In the genomic region with DNA sequence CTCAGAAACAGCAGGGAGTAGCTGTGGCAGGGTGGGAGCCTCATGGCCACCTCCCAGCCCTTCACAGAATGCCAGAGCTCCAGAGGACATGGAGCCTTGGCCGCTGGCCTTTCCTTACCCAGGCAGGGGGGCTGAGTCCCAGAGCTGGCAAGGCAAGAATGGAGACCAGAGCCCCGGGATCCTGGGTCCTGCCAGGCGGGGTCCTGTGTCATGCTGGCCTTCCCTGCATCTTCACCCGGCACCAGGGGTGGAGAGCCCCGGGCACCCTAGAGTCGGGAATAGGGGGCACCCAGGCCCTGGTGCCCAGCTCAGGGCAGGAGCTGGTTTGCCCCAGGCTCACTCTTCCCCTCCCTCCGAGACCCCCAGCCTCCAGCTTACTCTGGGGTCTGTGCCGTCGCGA, we compare ENCODE assay signal across 33 cellular contexts.
"Had no signal": no experiment of that assay in that cellular context is flagged by ENCODE, and none has a peak within 500 bp of the region (broad histone marks: within the 10 kb centered on the region; RNA-seq: fewer than 3 reads in every experiment).

No MANE protein-coding gene starts in this region.

- H3K4me1 Mint-ChIP-seq: activated B cell treated with CpG ODN at 0.5 μM for 24 hours; activated CD8-positive, alpha-beta memory T cell treated with anti-CD3 and anti-CD28 coated beads, Interleukin-2, amount 10 ng/mL, durations not matched to agents 7 days and 5 days; activated naive CD4-positive, alpha-beta T cell treated with anti-CD3 and anti-CD28 coated beads, Interleukin-2, amount 50 U/mL, for 24 hours; activated naive CD8-positive, alpha-beta T cell treated with anti-CD3 and anti-CD28 coated beads for 36 hours; activated naive CD8-positive, alpha-beta T cell treated with anti-CD3 and anti-CD28 coated beads, Interleukin-2, amount 50 U/mL, for 24 hours; T-helper 17 cell had no signal

- H3K4me1 ChIP-seq: adrenal gland, body of pancreas, colonic mucosa, gastroesophageal sphincter had no signal

- DNase-seq: activated B cell treated with CpG ODN at 0.5 μM for 24 hours; activated CD4-positive, alpha-beta T cell treated with anti-CD3 and anti-CD28 coated beads for 48 hours; activated CD4-positive, alpha-beta T cell treated with anti-CD3 and anti-CD28 coated beads, Interleukin-2, amount 50 U/mL, for 1 hour; activated CD4-positive, alpha-beta T cell treated with anti-CD3 and anti-CD28 coated beads, Interleukin-2, amount 50 U/mL, for 48 hours; activated CD8-positive, alpha-beta memory T cell treated with anti-CD3 and anti-CD28 coated beads, Interleukin-2, amount 10 ng/mL, durations not matched to agents 7 days and 5 days; activated CD8-positive, alpha-beta memory T cell treated with anti-CD3 and anti-CD28 coated beads, Interleukin-2, amount 50 U/mL, for 4 hours; activated CD8-positive, alpha-beta T cell treated with anti-CD3 and anti-CD28 coated beads, Interleukin-2, amount 10 ng/mL, durations not matched to agents 7 days and 5 days; activated effector memory CD4-positive, alpha-beta T cell treated with anti-CD3 and anti-CD28 coated beads, Interleukin-2, amount 50 U/mL, for 16 hours; activated naive CD4-positive, alpha-beta T cell treated with anti-CD3 and anti-CD28 coated beads for 36 hours; activated naive CD8-positive, alpha-beta T cell treated with anti-CD3 and anti-CD28 coated beads for 36 hours; activated naive CD8-positive, alpha-beta T cell treated with anti-CD3 and anti-CD28 coated beads, Interleukin-2, amount 50 U/mL, for 24 hours; activated T-cell treated with anti-CD3 and anti-CD28 coated beads, Interleukin-2, amount 50 U/mL, for 1 hour; activated T-cell treated with anti-CD3 and anti-CD28 coated beads, Interleukin-2, amount 50 U/mL, for 48 hours; adrenal gland; amygdala; aorta; body of pancreas; caudate nucleus; colonic mucosa; effector CD8-positive, alpha-beta T cell; esophagus squamous epithelium; foreskin melanocyte; T-helper 1 cell; T-helper 17 cell; T1000; WERI-Rb-1 had no signal

- H3K27me3 Mint-ChIP-seq: activated B cell treated with CpG ODN at 0.5 μM for 24 hours; activated CD8-positive, alpha-beta memory T cell treated with anti-CD3 and anti-CD28 coated beads, Interleukin-2, amount 10 ng/mL, durations not matched to agents 7 days and 5 days; activated naive CD4-positive, alpha-beta T cell treated with anti-CD3 and anti-CD28 coated beads, Interleukin-2, amount 50 U/mL, for 24 hours; activated naive CD8-positive, alpha-beta T cell treated with anti-CD3 and anti-CD28 coated beads for 36 hours had no signal

- H3K36me3 Mint-ChIP-seq: activated CD8-positive, alpha-beta memory T cell treated with anti-CD3 and anti-CD28 coated beads, Interleukin-2, amount 10 ng/mL, durations not matched to agents 7 days and 5 days; activated naive CD4-positive, alpha-beta T cell treated with anti-CD3 and anti-CD28 coated beads, Interleukin-2, amount 50 U/mL, for 24 hours; activated naive CD8-positive, alpha-beta T cell treated with anti-CD3 and anti-CD28 coated beads for 36 hours had no signal

- H3K27me3 ChIP-seq: colonic mucosa had no signal

- H3K4me3 ChIP-seq: adrenal gland, body of pancreas, colonic mucosa, esophagus squamous epithelium, gastroesophageal sphincter had no signal

- H3K27ac Mint-ChIP-seq: activated B cell treated with CpG ODN at 0.5 μM for 24 hours; activated CD8-positive, alpha-beta memory T cell treated with anti-CD3 and anti-CD28 coated beads, Interleukin-2, amount 10 ng/mL, durations not matched to agents 7 days and 5 days; activated CD8-positive, alpha-beta T cell treated with anti-CD3 and anti-CD28 coated beads, Interleukin-2, amount 10 ng/mL, durations not matched to agents 7 days and 5 days; activated naive CD4-positive, alpha-beta T cell treated with anti-CD3 and anti-CD28 coated beads for 36 hours; activated naive CD4-positive, alpha-beta T cell treated with anti-CD3 and anti-CD28 coated beads, Interleukin-2, amount 50 U/mL, for 24 hours; activated naive CD8-positive, alpha-beta T cell treated with anti-CD3 and anti-CD28 coated beads for 36 hours; activated naive CD8-positive, alpha-beta T cell treated with anti-CD3 and anti-CD28 coated beads, Interleukin-2, amount 50 U/mL, for 24 hours; activated T-helper 1 cell treated with anti-CD3 and anti-CD28 coated beads, Interleukin-12 subunit alpha, Interleukin-12 subunit beta, Interleukin-2, Interleukin-4 antibody, amounts not matched to agents 30 ng/mL and 10 ng/mL and 1 ng/mL, durations not matched to agents 14 hours and 24 hours and 36 hours; activated T-helper 2 cell treated with anti-CD3 and anti-CD28 coated beads, Interferon-gamma antibody, Interleukin-2, Interleukin-4, amounts not matched to agents 10 μg/mL and 5 μg/mL and 100 μg/mL, durations not matched to agents 14 hours and 24 hours and 36 hours; T-helper 17 cell; T-helper 2 cell treated with Interferon-gamma antibody and Interleukin-4, amounts not matched to agents 5 μg/mL and 100 μg/mL, for 36 hours had no signal

- ATAC-seq: activated CD4-positive, CD25-positive, alpha-beta regulatory T cell treated with anti-CD3 and anti-CD28 coated beads, Interleukin-2, amount 50 U/mL, for 24 hours; activated CD8-positive, alpha-beta memory T cell treated with anti-CD3 and anti-CD28 coated beads, Interleukin-2, amount 10 ng/mL, durations not matched to agents 7 days and 5 days; activated CD8-positive, alpha-beta T cell treated with anti-CD3 and anti-CD28 coated beads, Interleukin-2, amount 10 ng/mL, durations not matched to agents 7 days and 5 days; activated naive CD8-positive, alpha-beta T cell treated with anti-CD3 and anti-CD28 coated beads, Interleukin-2, amount 50 U/mL, for 24 hours; body of pancreas; gastroesophageal sphincter; T-helper 17 cell had no signal

- H3K9me3 ChIP-seq: adrenal gland, body of pancreas, colonic mucosa, esophagus squamous epithelium, gastroesophageal sphincter had no signal

- H3K36me3 ChIP-seq: adrenal gland, colonic mucosa, esophagus squamous epithelium, gastroesophageal sphincter, WERI-Rb-1 had no signal

- H3K4me3 Mint-ChIP-seq: activated B cell treated with CpG ODN at 0.5 μM for 24 hours; activated CD8-positive, alpha-beta memory T cell treated with anti-CD3 and anti-CD28 coated beads, Interleukin-2, amount 10 ng/mL, durations not matched to agents 7 days and 5 days; activated CD8-positive, alpha-beta T cell treated with anti-CD3 and anti-CD28 coated beads, Interleukin-2, amount 10 ng/mL, durations not matched to agents 7 days and 5 days; activated naive CD4-positive, alpha-beta T cell treated with anti-CD3 and anti-CD28 coated beads for 36 hours; activated naive CD4-positive, alpha-beta T cell treated with anti-CD3 and anti-CD28 coated beads, Interleukin-2, amount 50 U/mL, for 24 hours; activated naive CD8-positive, alpha-beta T cell treated with anti-CD3 and anti-CD28 coated beads for 36 hours; activated naive CD8-positive, alpha-beta T cell treated with anti-CD3 and anti-CD28 coated beads, Interleukin-2, amount 50 U/mL, for 24 hours; activated T-helper 1 cell treated with anti-CD3 and anti-CD28 coated beads, Interleukin-12 subunit alpha, Interleukin-12 subunit beta, Interleukin-2, Interleukin-4 antibody, amounts not matched to agents 30 ng/mL and 10 ng/mL and 1 ng/mL, durations not matched to agents 14 hours and 24 hours and 36 hours; T-helper 17 cell; T-helper 2 cell treated with Interferon-gamma antibody and Interleukin-4, amounts not matched to agents 5 μg/mL and 100 μg/mL, for 36 hours had no signal

- H3K27ac ChIP-seq: adrenal gland, body of pancreas, colonic mucosa, epithelial cell of prostate, esophagus squamous epithelium, gastroesophageal sphincter, WERI-Rb-1 had no signal

- H3K9me3 Mint-ChIP-seq: activated B cell treated with CpG ODN at 0.5 μM for 24 hours; activated naive CD4-positive, alpha-beta T cell treated with anti-CD3 and anti-CD28 coated beads for 36 hours; activated naive CD4-positive, alpha-beta T cell treated with anti-CD3 and anti-CD28 coated beads, Interleukin-2, amount 50 U/mL, for 24 hours; activated naive CD8-positive, alpha-beta T cell treated with anti-CD3 and anti-CD28 coated beads for 36 hours; activated naive CD8-positive, alpha-beta T cell treated with anti-CD3 and anti-CD28 coated beads, Interleukin-2, amount 50 U/mL, for 24 hours; activated T-helper 1 cell treated with anti-CD3 and anti-CD28 coated beads, Interleukin-12 subunit alpha, Interleukin-12 subunit beta, Interleukin-2, Interleukin-4 antibody, amounts not matched to agents 30 ng/mL and 10 ng/mL and 1 ng/mL, durations not matched to agents 14 hours and 24 hours and 36 hours; activated T-helper 2 cell treated with anti-CD3 and anti-CD28 coated beads, Interferon-gamma antibody, Interleukin-2, Interleukin-4, amounts not matched to agents 10 μg/mL and 5 μg/mL and 100 μg/mL, durations not matched to agents 14 hours and 24 hours and 36 hours; T-helper 2 cell treated with Interferon-gamma antibody and Interleukin-4, amounts not matched to agents 5 μg/mL and 100 μg/mL, for 36 hours had no signal
